In the genomic region with DNA sequence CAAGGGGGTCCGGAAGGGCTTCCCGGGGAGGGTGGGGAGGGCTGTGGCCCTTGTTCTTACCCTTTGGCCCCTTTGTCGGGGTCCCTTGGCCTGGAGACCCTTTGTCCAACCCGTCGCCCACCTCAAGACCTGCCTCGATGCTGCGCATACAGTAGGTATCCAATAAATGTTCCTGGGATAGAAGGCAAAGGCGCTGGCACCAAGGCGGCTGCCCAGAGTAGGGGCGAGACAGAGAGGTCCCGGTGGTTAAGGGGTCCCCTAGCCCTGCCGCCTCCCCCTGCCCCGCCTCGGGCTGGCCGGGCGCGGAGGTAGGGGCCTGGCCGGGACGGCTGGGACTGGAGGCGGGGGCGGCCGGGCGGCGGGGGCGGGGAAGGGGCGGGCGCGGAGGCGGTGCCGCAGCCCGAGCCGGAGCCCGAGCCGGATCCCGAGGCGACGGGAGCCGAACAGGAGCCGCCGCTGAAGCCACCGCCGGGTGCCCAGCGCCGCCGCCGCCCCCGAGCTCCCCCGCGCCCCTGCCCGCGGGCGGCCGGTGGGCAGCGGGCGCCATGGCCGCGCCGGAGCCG, we compare ENCODE assay signal across 8 cellular contexts. TPM values are rescaled to one million over a fixed set of nuclear protein-coding genes. Genes with fewer than 3 reads are reported as not detected.
DNase-seq lines count a peak whose midpoint lies in the region; ATAC-seq and TF ChIP-seq lines count a peak whose summit lies in the region.

A gene (plus strand): TSS at position 442 of the 563 bp plus-strand sequence. CDS start 104 bp downstream, at position 546.

- BruUV-seq in PC-3 (replicated peaks; lab: Mats Ljungman, UMichigan): no TSS peak

- H3K4me3 ChIP-seq in PC-3 (ENCODE audit: low read length) (peak within 1 kb of the TSS; percentile 87), coronary artery (peak within 1 kb of the TSS; percentile 91), liver (ENCODE audit: low read depth in 1 of 3, low read length in 3 of 3) (peak within 1 kb of the TSS; percentile 89 to 99 (median 89)), thoracic aorta (peak within 1 kb of the TSS; percentile 90)

- 6% methylated on average over 59 of the region's 59 CpGs for WGBS in liver

- TF ChIP-seq RAD21 in liver (IDR thresholded peaks at IDR 0.05): no peak

- no peaks in the 10 kb centered on the region for H3K36me3 ChIP-seq in PC-3 (ENCODE audit: low read depth, low read length)
- H3K36me3 ChIP-seq in liver (ENCODE audit: control insufficient read depth in 4 of 4, insufficient read depth in 3 of 4, low read depth in 1 of 4, low read length in 3 of 4): no peaks in the 10 kb centered on the region
- peaks cover 3% of the 10 kb centered on the region for H3K36me3 ChIP-seq in thoracic aorta

- no peaks in the 10 kb centered on the region for H3F3A ChIP-seq in PC-3 (ENCODE audit: low read length, unreplicated experiment)

- ATAC-seq in PC-3 (peak; percentile 31), thoracic aorta (ENCODE audit: insufficient number of reproducible peaks, low FRiP score, low read depth) (no peak), HG03280 (IDR thresholded peaks at IDR 0.05; ENCODE audit: unreplicated experiment) (no peak)

- H3K27me3 ChIP-seq in PC-3 (ENCODE audit: low read length): no peaks in the 10 kb centered on the region
- H3K27me3 ChIP-seq in liver (ENCODE audit: control insufficient read depth in 4 of 4, insufficient read depth in 4 of 4, low read length in 3 of 4): no peaks in the 10 kb centered on the region
- no peaks in the 10 kb centered on the region for H3K27me3 ChIP-seq in thoracic aorta (replicated peaks; ENCODE audit: insufficient read depth)

- peak within 1 kb of the TSS; percentile 56 for H3K27ac ChIP-seq in PC-3 (ENCODE audit: low read length)
- H3K27ac ChIP-seq in coronary artery: peak within 1 kb of the TSS; percentile 38 to 89
- peak within 1 kb of the TSS; percentile 49 to 65 for H3K27ac ChIP-seq in liver (ENCODE audit: low read depth in 1 of 2, low read length in 2 of 2)
- H3K27ac ChIP-seq in thoracic aorta: peak within 1 kb of the TSS in 1 of 2 donors; percentile 69

- no peaks in the 10 kb centered on the region for H3K9me2 ChIP-seq in PC-3 (replicated peaks; ENCODE audit: low read length)

- POLR2A ChIA-PET in PC-3 (lab: Charles Lee; ENCODE audit: unreplicated experiment): no interaction called here

- CTCF ChIA-PET in PC-3 (lab: Charles Lee): interaction anchor here (1.5 kb wide), 1 partner anchor 23 kb away, joined by 4 read pairs; no protein-coding TSS in a partner anchor

- H3K9ac ChIP-seq in PC-3 (ENCODE audit: low read length): peak within 1 kb of the TSS; percentile 77
- peak within 1 kb of the TSS; percentile 64 to 94 for H3K9ac ChIP-seq in liver (ENCODE audit: low read depth in 1 of 2, low read length in 2 of 2)

- intact Hi-C loops in PC-3 (cut with micrococcal nuclease): no loop called here

- H2AFZ ChIP-seq in PC-3 (ENCODE audit: low read length): 0 out of 2 replicates have a peak within 1 kb of the TSS, but pooled peaks have one; percentile 48

- DNase-seq in GM13976 (ENCODE audit: low spot score): peak; percentile 64
- peak; percentile 37 for DNase-seq in PC-3
- DNase-seq in coronary artery (ENCODE audit: low spot score): no peak
- no peak for DNase-seq in thoracic aorta (ENCODE audit: low spot score)
- DNase-seq in ecto neural progenitor cell (ENCODE audit: low spot score): no peak
- no peak for DNase-seq in globus pallidus (ENCODE audit: low spot score)

- H3K4me2 ChIP-seq in PC-3 (ENCODE audit: low read length): peak within 1 kb of the TSS; percentile 99

- H3K79me2 ChIP-seq in PC-3 (ENCODE audit: low read length): peaks cover 29% of the 10 kb centered on the region

- in situ Hi-C loops in GM13976 (cut with MboI; ENCODE audit: low sequenced_read_pairs, unreplicated experiment): no loop called here

- TF ChIP-seq CTCF in GM13976 (IDR thresholded peaks at IDR 0.05; ENCODE audit: borderline replicate concordance, control extremely low read depth, extremely low read depth, insufficient read depth, missing control alignments) (no peak), PC-3 (conservative IDR thresholded peaks at IDR 0.05; ENCODE audit: low read depth, low read length) (no peak), coronary artery (IDR thresholded peaks at IDR 0.05) (no peak), liver (IDR thresholded peaks at IDR 0.05; ENCODE audit: low read depth, low read length, missing input control) (no peak), thoracic aorta (IDR thresholded peaks at IDR 0.05) (no peak)

- H4K20me1 ChIP-seq in PC-3 (ENCODE audit: low read length): no peaks in the 10 kb centered on the region

- peaks cover 21% of the 10 kb centered on the region for H3K4me1 ChIP-seq in PC-3 (ENCODE audit: insufficient read depth, low read length)
- H3K4me1 ChIP-seq in liver (ENCODE audit: control insufficient read depth in 4 of 4, insufficient read depth in 4 of 4, low read length in 3 of 4): peaks cover 24 to 76% (median 60%) of the 10 kb centered on the region in 4 donors
- peaks cover 14 to 51% of the 10 kb centered on the region in 2 donors for H3K4me1 ChIP-seq in thoracic aorta (ENCODE audit: control insufficient read depth in 1 of 2, low read depth in 2 of 2)

- H3K9me3 ChIP-seq in PC-3 (ENCODE audit: low read length) (no peaks in the 10 kb centered on the region), liver (ENCODE audit: control insufficient read depth in 4 of 4, low read length in 3 of 4) (no peaks in the 10 kb centered on the region), thoracic aorta (no peaks in the 10 kb centered on the region)

TF ChIP-seq in liver, 16 proteins besides CTCF, POLR2A, EP300 and RAD21:
- TF ChIP-seq RXRA (IDR thresholded peaks at IDR 0.05) (no peak), GABPA (IDR thresholded peaks at IDR 0.05 in 1 of 2, conservative IDR thresholded peaks at IDR 0.05 in 1 of 2) (no peak), HNF4A (conservative IDR thresholded peaks at IDR 0.05) (no peak)

RNA-seq across cellular contexts. Expression of the gene that starts here (rescaled TPM):
- total RNA-seq in PC-3 (2014; rRNA removed): 145 and 160 TPM in 2 replicates
- 10 to 100 TPM; 36.6 to 85.8 TPM for total RNA-seq in liver
- polyA plus RNA-seq in liver: 100 to 1,000 TPM in 1 of 2 donors, 10 to 100 TPM in 1; 62.4 to 205 TPM
- 10 to 100 TPM; 66.0 to 84.1 TPM for total RNA-seq in thoracic aorta

Comparison
In these comparisons a context has a peak if more than half of its experiments do, and no peak if none do; other contexts are left out.
1. DNase-seq: peak in GM13976 (single experiment) and PC-3 (single experiment); none in coronary artery (single experiment), thoracic aorta (single experiment), ecto neural progenitor cell (single experiment) and globus pallidus (single experiment).
2. Peak in every context shown above with its lines, with median percentiles within 50 percentile points of each other: H3K4me3 ChIP-seq.